Comparison of ENCODE assay signal across 9 cellular contexts in genomic region chrX:136608295-136608933, GRCh38. TPM values are rescaled to one million over a fixed set of nuclear protein-coding genes. Genes with fewer than 3 reads are reported as not detected.
DNase-seq lines count a peak whose midpoint lies in the region; ATAC-seq and TF ChIP-seq lines count a peak whose summit lies in the region.
"Had no signal": no experiment of that assay in that cellular context is flagged by ENCODE, and none has a peak within 500 bp of the region (broad histone marks: within the 10 kb centered on the region; RNA-seq: fewer than 3 reads in every experiment).

No MANE protein-coding gene starts in this region.

- peaks cover 5% of the 10 kb centered on the region for H3K4me1 Mint-ChIP-seq in activated B cell treated with CpG ODN at 0.5 μM for 24 hours
- peaks cover 13 to 18% of the 10 kb centered on the region in 2 donors for H3K4me1 Mint-ChIP-seq in natural killer cell

- TF ChIP-seq RAD21 in Ishikawa (IDR thresholded peaks at IDR 0.05; ENCODE audit: low read depth) = peak; percentile 46; the same call in 1 of the 2 replicates

- H3K9me3 Mint-ChIP-seq in activated B cell treated with CpG ODN at 0.5 μM for 24 hours = no peaks in the 10 kb centered on the region
- H3K9me3 Mint-ChIP-seq in natural killer cell = no peaks in the 10 kb centered on the region
- H3K9me3 Mint-ChIP-seq: IgD-negative memory B cell had no signal

- ATAC-seq in activated B cell treated with CpG ODN at 0.5 μM for 24 hours (ENCODE audit: low read depth) (peak; percentile 60), natural killer cell (peak in 2 of 3 donors; percentile 69 to 77), GM19328 (IDR thresholded peaks at IDR 0.05; ENCODE audit: unreplicated experiment) (no peak)

- CTCF ChIA-PET in activated B cell treated with CpG ODN at 0.5 μM for 24 hours (lab: Charles Lee) = interaction anchor here (0.9 to 2.5 kb wide), 10 partner anchors 8 to 580 kb away, joined by 3 to 52 read pairs (median 3); no protein-coding TSS in a partner anchor

- TF ChIP-seq EP300 in Ishikawa (IDR thresholded peaks at IDR 0.05; ENCODE audit: borderline replicate concordance) = no peak

- H3K27me3 Mint-ChIP-seq in activated B cell treated with CpG ODN at 0.5 μM for 24 hours = no peaks in the 10 kb centered on the region
- H3K27me3 Mint-ChIP-seq in natural killer cell (ENCODE audit: low read depth in 2 of 2) = peaks cover 0 to 24% of the 10 kb centered on the region in 2 donors
- H3K27me3 Mint-ChIP-seq: IgD-negative memory B cell had no signal

- DNase-seq in DMS53 (lab: John Stamatoyannopoulos, UW) = peak; percentile 55
- peak; percentile 16 for DNase-seq in activated B cell treated with CpG ODN at 0.5 μM for 24 hours
- DNase-seq in effector CD4-positive, alpha-beta T cell = peak; percentile 32
- peak; percentile 19 for DNase-seq in natural killer cell
- no peak for DNase-seq in dedifferentiated amniotic fluid mesenchymal stem cell (ENCODE audit: extremely low spot score)
- DNase-seq in NCI-H146 treated with DMSO at 0.1 percent for 48 hours (lab: John Stamatoyannopoulos, UW; ENCODE audit: unreplicated experiment) = no peak

- intact Hi-C loops in activated B cell treated with CpG ODN at 0.5 μM for 24 hours (cut with micrococcal nuclease) (loop anchor here (1.0 kb wide), 4 partner anchors 86 to 444 kb away; no protein-coding TSS in a partner anchor), natural killer cell (cut with micrococcal nuclease) (loop anchor here (1.0 to 2.0 kb wide), 2 partner anchors 86 to 316 kb away; no protein-coding TSS in a partner anchor)

- H3K27ac Mint-ChIP-seq in activated B cell treated with CpG ODN at 0.5 μM for 24 hours (no peak overlapping the region), natural killer cell (no peak overlapping the region)
- H3K27ac Mint-ChIP-seq: IgD-negative memory B cell had no signal

- H3K4me3 Mint-ChIP-seq in activated B cell treated with CpG ODN at 0.5 μM for 24 hours = no peak overlapping the region
- peak overlapping the region; percentile 25 for H3K4me3 Mint-ChIP-seq in natural killer cell
- H3K4me3 Mint-ChIP-seq: IgD-negative memory B cell had no signal

- no peaks in the 10 kb centered on the region for H3K36me3 Mint-ChIP-seq in activated B cell treated with CpG ODN at 0.5 μM for 24 hours (ENCODE audit: low read depth)
- H3K36me3 Mint-ChIP-seq in natural killer cell = no peaks in the 10 kb centered on the region
- H3K36me3 Mint-ChIP-seq: IgD-negative memory B cell had no signal

- TF ChIP-seq CTCF in activated B cell treated with CpG ODN at 0.5 μM for 24 hours (IDR thresholded peaks at IDR 0.05) (no peak), natural killer cell (IDR thresholded peaks at IDR 0.05) (peak; percentile 47)

- POLR2A ChIA-PET in activated B cell treated with CpG ODN at 0.5 μM for 24 hours (lab: Charles Lee) = interaction anchor here (1.4 kb wide), 1 partner anchor 86 kb away, joined by 5 read pairs; no protein-coding TSS in a partner anchor

TF ChIP-seq in Ishikawa, 13 proteins besides CTCF, POLR2A, EP300 and RAD21:
- TF ChIP-seq YY1 (IDR thresholded peaks at IDR 0.05; ENCODE audit: low read depth) (no peak), MAX (IDR thresholded peaks at IDR 0.05) (no peak), CREB1 (IDR thresholded peaks at IDR 0.05; ENCODE audit: low read depth) (no peak), TAF1 (IDR thresholded peaks at IDR 0.05; ENCODE audit: low read depth) (no peak), TCF12 (IDR thresholded peaks at IDR 0.05; ENCODE audit: low read depth) (no peak), TEAD4 (IDR thresholded peaks at IDR 0.05) (no peak), USF1 (IDR thresholded peaks at IDR 0.05) (no peak), REST (IDR thresholded peaks at IDR 0.05; ENCODE audit: low read depth) (no peak), EGR1 (IDR thresholded peaks at IDR 0.05) (no peak), FOXM1 (IDR thresholded peaks at IDR 0.05; ENCODE audit: borderline replicate concordance, low read depth) (no peak), NFIC (IDR thresholded peaks at IDR 0.05) (no peak), CEBPB (IDR thresholded peaks at IDR 0.05) (no peak), ZBTB7A (IDR thresholded peaks at IDR 0.05; ENCODE audit: low read depth) (no peak)

RNA-seq across cellular contexts. Expression of gene CD40LG, which starts 39.5 kb away (rescaled TPM):
- total RNA-seq in activated B cell treated with CpG ODN at 0.5 μM for 24 hours (not detected in 2 replicates), natural killer cell (1 to 10 TPM in 1 of 3 donors, under 1 TPM in 1, not detected in 1; 0.77 to 1.5 TPM)

Comparison
In these comparisons a context has a peak if more than half of its experiments do, and no peak if none do; other contexts are left out.
1. DNase-seq: peak in DMS53 (single experiment), activated B cell treated with CpG ODN at 0.5 μM for 24 hours (single experiment), effector CD4-positive, alpha-beta T cell (single experiment) and natural killer cell (single experiment); none in dedifferentiated amniotic fluid mesenchymal stem cell (single experiment) and NCI-H146 treated with DMSO at 0.1 percent for 48 hours (single experiment).